19 cellular contexts compared by ENCODE assay signal in genomic region chr11:127412722-127413121, GRCh38.
"Had no signal": no experiment of that assay in that cellular context is flagged by ENCODE, and none has a peak within 500 bp of the region (broad histone marks: within the 10 kb centered on the region; RNA-seq: fewer than 3 reads in every experiment).

No MANE protein-coding gene starts in this region.

- H3K27me3 Mint-ChIP-seq: activated CD4-positive, alpha-beta T cell treated with anti-CD3 and anti-CD28 coated beads, Interleukin-2, amount 10 ng/mL, durations not matched to agents 7 days and 5 days; stimulated activated naive CD8-positive, alpha-beta T cell treated with anti-CD3 and anti-CD28 coated beads, Interleukin-15, Interleukin-2, amounts not matched to agents 100 ng/mL and 50 ng/mL, for 24 hours; type B pancreatic cell had no signal

- H3K4me3 Mint-ChIP-seq: activated CD4-positive, alpha-beta T cell treated with anti-CD3 and anti-CD28 coated beads, Interleukin-2, amount 10 ng/mL, durations not matched to agents 7 days and 5 days; activated T-helper 1 cell treated with anti-CD3 and anti-CD28 coated beads, Interleukin-12 subunit alpha, Interleukin-12 subunit beta, Interleukin-2, Interleukin-4 antibody, amounts not matched to agents 30 ng/mL and 10 ng/mL and 1 ng/mL, durations not matched to agents 14 hours and 24 hours and 36 hours; nephron progenitor cell; stimulated activated naive CD8-positive, alpha-beta T cell treated with anti-CD3 and anti-CD28 coated beads, Interleukin-15, Interleukin-2, amounts not matched to agents 100 ng/mL and 50 ng/mL, for 24 hours; type B pancreatic cell had no signal

- H3K9me3 Mint-ChIP-seq: activated CD4-positive, alpha-beta T cell treated with anti-CD3 and anti-CD28 coated beads, Interleukin-2, amount 10 ng/mL, durations not matched to agents 7 days and 5 days had no signal

- DNase-seq: activated CD4-positive, alpha-beta T cell treated with anti-CD3 and anti-CD28 coated beads, Interleukin-2, amount 10 ng/mL, durations not matched to agents 7 days and 5 days; activated naive CD4-positive, alpha-beta T cell; anterior cingulate cortex; brain microvascular endothelial cell; effector CD8-positive, alpha-beta T cell; foreskin fibroblast; glutamatergic neuron; hypothalamus; kidney glomerular epithelial cell; mesendoderm; nephron progenitor cell; psoas muscle; right lobe of liver; T-helper 2 cell had no signal

- H3K4me1 ChIP-seq: psoas muscle, right lobe of liver, suprapubic skin had no signal

- H3K4me1 Mint-ChIP-seq: activated CD4-positive, alpha-beta T cell treated with anti-CD3 and anti-CD28 coated beads, Interleukin-2, amount 10 ng/mL, durations not matched to agents 7 days and 5 days had no signal

- ATAC-seq: psoas muscle had no signal

- H3K4me2 ChIP-seq: smooth muscle cell had no signal

- H3K27ac ChIP-seq: brain microvascular endothelial cell, psoas muscle, right lobe of liver, suprapubic skin had no signal

- H3K4me3 ChIP-seq: psoas muscle, right lobe of liver, smooth muscle cell, suprapubic skin had no signal

- H3K36me3 Mint-ChIP-seq: type B pancreatic cell had no signal

- H3K27me3 ChIP-seq: brain microvascular endothelial cell, right lobe of liver, suprapubic skin had no signal

- H3K36me3 ChIP-seq: brain microvascular endothelial cell, right lobe of liver, suprapubic skin had no signal

- H3K27ac Mint-ChIP-seq: activated CD4-positive, alpha-beta T cell treated with anti-CD3 and anti-CD28 coated beads, Interleukin-2, amount 10 ng/mL, durations not matched to agents 7 days and 5 days; activated T-helper 1 cell treated with anti-CD3 and anti-CD28 coated beads, Interleukin-12 subunit alpha, Interleukin-12 subunit beta, Interleukin-2, Interleukin-4 antibody, amounts not matched to agents 30 ng/mL and 10 ng/mL and 1 ng/mL, durations not matched to agents 14 hours and 24 hours and 36 hours; nephron progenitor cell; stimulated activated naive CD8-positive, alpha-beta T cell treated with anti-CD3 and anti-CD28 coated beads, Interleukin-15, Interleukin-2, amounts not matched to agents 100 ng/mL and 50 ng/mL, for 24 hours; type B pancreatic cell had no signal
